16 cellular contexts compared by ENCODE assay signal in genomic region chr3:72618739-72619138, GRCh38.
"Had no signal": no experiment of that assay in that cellular context is flagged by ENCODE, and none has a peak within 500 bp of the region (broad histone marks: within the 10 kb centered on the region; RNA-seq: fewer than 3 reads in every experiment).

No MANE protein-coding gene starts in this region.

- H3K27ac Mint-ChIP-seq: activated T-helper 2 cell treated with anti-CD3 and anti-CD28 coated beads, Interferon-gamma antibody, Interleukin-2, Interleukin-4, amounts not matched to agents 10 μg/mL and 5 μg/mL and 100 μg/mL, durations not matched to agents 14 hours and 24 hours and 36 hours; nephron; type B pancreatic cell had no signal

- H3K4me3 ChIP-seq: adrenal gland, colonic mucosa, heart left ventricle, suprapubic skin had no signal

- DNase-seq: activated naive CD4-positive, alpha-beta T cell treated with anti-CD3 and anti-CD28 coated beads, Interleukin-2, amount 50 U/mL, for 16 hours; colonic mucosa; effector CD4-positive, alpha-beta T cell; heart left ventricle; islet precursor cell; mammary epithelial cell; stimulated activated naive CD4-positive, alpha-beta T cell treated with Interleukin-2 at 50 U/mL for 16 hours had no signal

- FAIRE-seq: frontal cortex had no signal

- H3K36me3 ChIP-seq: adrenal gland, colonic mucosa, heart left ventricle, suprapubic skin had no signal

- H3K27me3 ChIP-seq: adrenal gland, colonic mucosa, heart left ventricle, suprapubic skin had no signal

- H3K27me3 Mint-ChIP-seq: type B pancreatic cell had no signal

- H3K9me3 ChIP-seq: adrenal gland, colonic mucosa, suprapubic skin had no signal

- H3K4me3 Mint-ChIP-seq: nephron, type B pancreatic cell had no signal

- H3K27ac ChIP-seq: adrenal gland, colonic mucosa, heart left ventricle, suprapubic skin had no signal

- H3K36me3 Mint-ChIP-seq: type B pancreatic cell had no signal

- ATAC-seq: activated CD4-positive, CD25-positive, alpha-beta regulatory T cell treated with anti-CD3 and anti-CD28 coated beads, Interleukin-2, amount 50 U/mL, for 24 hours; heart left ventricle; left lobe of liver; sciatic nerve had no signal

- H3K4me1 ChIP-seq: adrenal gland, colonic mucosa, suprapubic skin had no signal
